15 cellular contexts compared by ENCODE assay signal in the genomic region with DNA sequence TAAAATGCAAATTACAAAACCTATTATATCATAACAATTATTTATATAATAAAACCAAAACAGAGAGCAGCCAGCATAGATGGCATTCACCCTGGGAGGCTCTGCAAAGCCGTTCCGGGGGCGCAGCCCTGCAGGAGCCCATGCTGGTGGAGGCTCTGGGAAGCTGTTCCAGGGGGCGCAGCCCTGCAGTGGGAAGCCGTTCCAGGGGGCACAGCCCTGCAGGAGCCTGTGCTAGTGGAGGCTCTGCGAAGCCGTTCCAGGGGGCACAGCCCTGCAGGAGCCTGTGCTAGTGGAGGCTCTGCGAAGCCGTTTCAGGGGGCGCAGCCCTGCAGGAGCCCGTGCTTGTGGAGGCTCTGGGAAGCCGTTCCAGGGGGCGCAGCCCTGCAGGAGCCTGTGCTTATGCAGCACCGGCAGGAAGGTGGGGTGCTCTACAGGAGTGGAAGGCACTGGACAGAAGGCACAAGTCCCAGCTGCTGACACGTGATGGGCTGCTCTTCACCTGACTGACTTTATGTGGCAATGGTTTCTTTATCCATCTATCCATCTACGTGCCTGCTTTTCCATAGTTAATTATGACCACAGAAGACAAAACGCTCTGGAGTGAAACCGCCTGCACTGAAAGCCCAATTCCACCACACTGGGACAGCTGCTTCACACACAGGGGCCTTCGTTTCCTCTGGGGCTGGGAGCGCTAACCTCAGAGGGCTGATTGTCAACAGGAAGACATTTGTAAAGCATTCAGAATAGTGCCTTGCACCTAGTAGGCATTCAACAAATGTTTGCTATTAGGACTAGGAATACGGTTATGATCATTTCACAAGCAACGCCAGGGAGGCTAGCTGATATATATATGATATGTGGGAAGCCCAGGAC. TPM values are rescaled to one million over a fixed set of nuclear protein-coding genes. Genes with fewer than 3 reads are reported as not detected.
DNase-seq lines count a peak whose midpoint lies in the region; ATAC-seq and TF ChIP-seq lines count a peak whose summit lies in the region.
"Had no signal": no experiment of that assay in that cellular context is flagged by ENCODE, and none has a peak within 500 bp of the region (broad histone marks: within the 10 kb centered on the region; RNA-seq: fewer than 3 reads in every experiment).

No MANE protein-coding gene starts in this region.

- peak overlapping the region; percentile 93 for H3K27ac Mint-ChIP-seq in activated naive CD8-positive, alpha-beta T cell
- no peak overlapping the region for H3K27ac Mint-ChIP-seq in activated naive CD8-positive, alpha-beta T cell treated with anti-CD3 and anti-CD28 coated beads for 36 hours
- peak overlapping the region; percentile 96 for H3K27ac Mint-ChIP-seq in T-helper 17 cell
- H3K27ac Mint-ChIP-seq in effector memory CD8-positive, alpha-beta T cell, result peak overlapping the region; percentile 94 to 98
- H3K27ac Mint-ChIP-seq in stimulated activated naive CD8-positive, alpha-beta T cell treated with anti-CD3 and anti-CD28 coated beads, Interleukin-15, amount 100 ng/mL, for 72 hours, result peak overlapping the region in 1 of 2 donors; percentile 55

- H3K9me3 Mint-ChIP-seq in activated naive CD8-positive, alpha-beta T cell (ENCODE audit: low read depth), result no peaks in the 10 kb centered on the region
- no peaks in the 10 kb centered on the region for H3K9me3 Mint-ChIP-seq in activated naive CD8-positive, alpha-beta T cell treated with anti-CD3 and anti-CD28 coated beads for 36 hours
- no peaks in the 10 kb centered on the region for H3K9me3 Mint-ChIP-seq in effector memory CD8-positive, alpha-beta T cell
- H3K9me3 Mint-ChIP-seq in stimulated activated naive CD8-positive, alpha-beta T cell treated with anti-CD3 and anti-CD28 coated beads, Interleukin-15, amount 100 ng/mL, for 72 hours, result no peaks in the 10 kb centered on the region

- TF ChIP-seq POLR2A in erythroblast (IDR thresholded peaks at IDR 0.05; ENCODE audit: low read length), result no peak

- no peaks in the 10 kb centered on the region for H3K27me3 Mint-ChIP-seq in activated naive CD8-positive, alpha-beta T cell
- H3K27me3 Mint-ChIP-seq in activated naive CD8-positive, alpha-beta T cell treated with anti-CD3 and anti-CD28 coated beads for 36 hours, result no peaks in the 10 kb centered on the region
- H3K27me3 Mint-ChIP-seq in T-helper 17 cell, result no peaks in the 10 kb centered on the region
- H3K27me3 Mint-ChIP-seq in effector memory CD8-positive, alpha-beta T cell, result no peaks in the 10 kb centered on the region
- H3K27me3 Mint-ChIP-seq in stimulated activated naive CD8-positive, alpha-beta T cell treated with anti-CD3 and anti-CD28 coated beads, Interleukin-15, amount 100 ng/mL, for 72 hours, result no peaks in the 10 kb centered on the region

- H3K36me3 Mint-ChIP-seq in activated naive CD8-positive, alpha-beta T cell, result peaks cover 26% of the 10 kb centered on the region
- H3K36me3 Mint-ChIP-seq in activated naive CD8-positive, alpha-beta T cell treated with anti-CD3 and anti-CD28 coated beads for 36 hours, result peaks cover 42% of the 10 kb centered on the region
- H3K36me3 Mint-ChIP-seq in T-helper 17 cell (ENCODE audit: low read depth), result peaks cover 8% of the 10 kb centered on the region
- peaks cover 32% of the 10 kb centered on the region for H3K36me3 Mint-ChIP-seq in effector memory CD8-positive, alpha-beta T cell (ENCODE audit: insufficient read depth)

- H3K4me3 Mint-ChIP-seq in activated naive CD8-positive, alpha-beta T cell, result peak overlapping the region; percentile 83
- H3K4me3 Mint-ChIP-seq in activated naive CD8-positive, alpha-beta T cell treated with anti-CD3 and anti-CD28 coated beads for 36 hours, result no peak overlapping the region
- peak overlapping the region; percentile 94 for H3K4me3 Mint-ChIP-seq in T-helper 17 cell
- peak overlapping the region; percentile 90 to 95 for H3K4me3 Mint-ChIP-seq in effector memory CD8-positive, alpha-beta T cell
- H3K4me3 Mint-ChIP-seq in stimulated activated naive CD8-positive, alpha-beta T cell treated with anti-CD3 and anti-CD28 coated beads, Interleukin-15, amount 100 ng/mL, for 72 hours, result peak overlapping the region; percentile 26 to 66

- H3K4me1 Mint-ChIP-seq in activated naive CD8-positive, alpha-beta T cell (ENCODE audit: low read depth), result peaks cover 71% of the 10 kb centered on the region
- peaks cover 27% of the 10 kb centered on the region for H3K4me1 Mint-ChIP-seq in activated naive CD8-positive, alpha-beta T cell treated with anti-CD3 and anti-CD28 coated beads for 36 hours
- peaks cover 32% of the 10 kb centered on the region for H3K4me1 Mint-ChIP-seq in T-helper 17 cell
- peaks cover 52 to 63% of the 10 kb centered on the region in 2 donors for H3K4me1 Mint-ChIP-seq in effector memory CD8-positive, alpha-beta T cell (ENCODE audit: low read depth in 2 of 2)
- peaks cover 44% of the 10 kb centered on the region for H3K4me1 Mint-ChIP-seq in stimulated activated naive CD8-positive, alpha-beta T cell treated with anti-CD3 and anti-CD28 coated beads, Interleukin-15, amount 100 ng/mL, for 72 hours

- no peak for DNase-seq in activated naive CD8-positive, alpha-beta T cell treated with anti-CD3 and anti-CD28 coated beads for 36 hours
- DNase-seq in T-helper 17 cell, result no peak
- peak in 2 of 3 experiments; percentile 34 to 42 for DNase-seq in effector memory CD8-positive, alpha-beta T cell
- DNase-seq in stimulated activated naive CD8-positive, alpha-beta T cell treated with anti-CD3 and anti-CD28 coated beads, Interleukin-15, amount 100 ng/mL, for 72 hours, result no peak
- DNase-seq in stimulated activated CD8-positive, alpha-beta memory T cell treated with anti-CD3 and anti-CD28 coated beads, Interleukin-4, amount 100 ng/mL, for 48 hours, result no peak
- no peak for DNase-seq in erythroblast (lab: John Stamatoyannopoulos, UW)
- DNase-seq: body of pancreas, NCI-H524, Peyer's patch had no signal

- H3K9me3 ChIP-seq in T-helper 17 cell (ENCODE audit: control insufficient read depth, low read length, poor library complexity, severe bottlenecking), result no peaks in the 10 kb centered on the region
- H3K9me3 ChIP-seq: body of pancreas, Peyer's patch had no signal

- peak; percentile 65 for ATAC-seq in T-helper 17 cell
- peak; percentile 64 for ATAC-seq in effector memory CD8-positive, alpha-beta T cell (replicated peaks)
- no peak for ATAC-seq in stimulated activated naive CD8-positive, alpha-beta T cell treated with anti-CD3 and anti-CD28 coated beads, Interleukin-15, amount 100 ng/mL, for 72 hours
- ATAC-seq in HG03175 (IDR thresholded peaks at IDR 0.05; ENCODE audit: unreplicated experiment), result no peak
- ATAC-seq: body of pancreas, GM12878 had no signal

RNA-seq across cellular contexts. Expression of gene PCID2, which starts 23.7 kb away (rescaled TPM):
- total RNA-seq in activated naive CD8-positive, alpha-beta T cell treated with anti-CD3 and anti-CD28 coated beads for 36 hours, result 10 to 100 TPM; 65.6 TPM
- total RNA-seq in T-helper 17 cell, result 10 to 100 TPM; 31.3 to 47.9 TPM

RNA-seq across cellular contexts. Expression of gene CUL4A, which starts 24.6 kb away (rescaled TPM):
- total RNA-seq in activated naive CD8-positive, alpha-beta T cell treated with anti-CD3 and anti-CD28 coated beads for 36 hours, result 10 to 100 TPM; 87.7 to 88.9 TPM
- total RNA-seq in T-helper 17 cell, result 10 to 100 TPM; 78.3 to 80.2 TPM

RNA-seq across cellular contexts. Expression of gene PROZ, which starts 26.4 kb away (rescaled TPM):
- total RNA-seq in activated naive CD8-positive, alpha-beta T cell treated with anti-CD3 and anti-CD28 coated beads for 36 hours, result under 1 TPM in 1 of 2 experiments, not detected in 1; 0.14 TPM
- total RNA-seq in T-helper 17 cell, result not detected
- total RNA-seq: activated CD8-positive, alpha-beta memory T cell treated with anti-CD3 and anti-CD28 coated beads for 36 hours; body of pancreas; frontal cortex; GM12878; ureter had no signal

Comparison
In these comparisons a context has a peak if more than half of its experiments do, and no peak if none do; other contexts are left out.
1. DNase-seq: peak in effector memory CD8-positive, alpha-beta T cell (2 of 3); none in activated naive CD8-positive, alpha-beta T cell treated with anti-CD3 and anti-CD28 coated beads for 36 hours (single experiment), T-helper 17 cell (0 of 3), stimulated activated naive CD8-positive, alpha-beta T cell treated with anti-CD3 and anti-CD28 coated beads, Interleukin-15, amount 100 ng/mL, for 72 hours (0 of 2), stimulated activated CD8-positive, alpha-beta memory T cell treated with anti-CD3 and anti-CD28 coated beads, Interleukin-4, amount 100 ng/mL, for 48 hours (single experiment) and erythroblast (0 of 2).
2. ATAC-seq: peak in T-helper 17 cell (single experiment) and effector memory CD8-positive, alpha-beta T cell (single experiment); none in stimulated activated naive CD8-positive, alpha-beta T cell treated with anti-CD3 and anti-CD28 coated beads, Interleukin-15, amount 100 ng/mL, for 72 hours (single experiment) and HG03175 (single experiment).